Comparison of ENCODE assay signal across 15 cellular contexts in the genomic region with DNA sequence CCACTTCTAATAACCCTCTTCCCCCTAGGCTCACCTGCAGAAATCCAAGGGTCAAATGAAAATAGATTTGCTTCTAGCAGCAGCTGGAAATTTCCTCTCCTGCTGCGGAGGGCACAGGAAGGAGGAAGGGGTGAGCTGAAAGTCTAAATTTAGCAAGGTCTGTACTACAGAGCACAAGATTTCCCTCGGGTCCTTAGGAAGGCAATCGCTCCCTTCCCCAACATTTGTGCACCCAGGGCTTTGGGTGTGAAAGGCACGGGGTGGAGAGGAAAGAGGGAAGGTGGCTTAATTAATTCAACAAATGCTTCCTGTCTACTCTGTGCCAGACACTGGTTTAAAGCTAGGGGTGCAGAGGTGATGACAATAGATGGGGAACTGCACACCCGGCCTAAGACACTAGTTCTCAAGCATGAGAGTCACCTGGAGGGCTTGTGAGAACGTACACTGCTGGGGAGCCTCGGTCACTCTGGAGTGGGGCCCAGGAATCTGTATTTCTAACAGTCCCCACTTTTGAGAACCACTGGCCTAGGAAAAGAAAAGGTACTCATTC.
DNase-seq lines count a peak whose midpoint lies in the region; ATAC-seq, FAIRE-seq and TF ChIP-seq lines count a peak whose summit lies in the region.
"Had no signal": no experiment of that assay in that cellular context is flagged by ENCODE, and none has a peak within 500 bp of the region (broad histone marks: within the 10 kb centered on the region; RNA-seq: fewer than 3 reads in every experiment).

No MANE protein-coding gene starts in this region.

- H3K9me3 ChIP-seq in right lobe of liver: no peaks in the 10 kb centered on the region
- no peaks in the 10 kb centered on the region for H3K9me3 ChIP-seq in CD8-positive, alpha-beta T cell (ENCODE audit: low read length)

- H3F3A ChIP-seq in GM23338 (replicated peaks; ENCODE audit: low read depth): 0 out of 2 replicates have a peak, but pooled peaks cover 6% of the 10 kb centered on the region

- H3K79me2 ChIP-seq in GM23338 (replicated peaks; ENCODE audit: insufficient read depth): no peaks in the 10 kb centered on the region

- 33% methylated on average over 3 of the region's 7 CpGs for WGBS in right lobe of liver (ENCODE audit: insufficient coverage, low coverage, low lambda C conversion rate, missing lambda C conversion rate)

- TF ChIP-seq CTCF in GM23338 (conservative IDR thresholded peaks at IDR 0.05; ENCODE audit: low read depth in 2 of 2): no peak
- TF ChIP-seq CTCF in coronary artery (IDR thresholded peaks at IDR 0.05): no peak
- no peak for TF ChIP-seq CTCF in right lobe of liver (IDR thresholded peaks at IDR 0.05)
- TF ChIP-seq CTCF in CD8-positive, alpha-beta T cell (IDR thresholded peaks at IDR 0.05): no peak

- H3K4me3 Mint-ChIP-seq in GM23338: no peak overlapping the region
- H3K4me3 Mint-ChIP-seq in CD8-positive, alpha-beta T cell: no peak overlapping the region
- H3K4me3 Mint-ChIP-seq: activated CD4-positive, alpha-beta memory T cell treated with anti-CD3 and anti-CD28 coated beads, Interleukin-2, amount 10 ng/mL, durations not matched to agents 7 days and 5 days had no signal

- CTCF ChIA-PET in CD8-positive, alpha-beta T cell (lab: Charles Lee): no interaction called here

- no peak for TF ChIP-seq POLR2A in right lobe of liver (IDR thresholded peaks at IDR 0.05)

- peak overlapping the region; percentile 67 for H3K4me2 ChIP-seq in GM23338

- H3K27me3 ChIP-seq in GM23338 (ENCODE audit: insufficient read depth) (no peaks in the 10 kb centered on the region), right lobe of liver (no peaks in the 10 kb centered on the region)
- H3K27me3 ChIP-seq in CD8-positive, alpha-beta T cell (ENCODE audit: insufficient read depth, low read length): no peaks in the 10 kb centered on the region

- H4K20me1 ChIP-seq in GM23338 (replicated peaks; ENCODE audit: insufficient read depth): no peaks in the 10 kb centered on the region

- H3K4me3 ChIP-seq in GM23338 (peak overlapping the region; percentile 30; the same call in 1 of the 2 replicates), coronary artery (peak overlapping the region; percentile 11), right lobe of liver (no peak overlapping the region), skin epidermis (no peak overlapping the region)
- H3K4me3 ChIP-seq in CD8-positive, alpha-beta T cell (ENCODE audit: low read depth, low read length): no peak overlapping the region

- no peak for DNase-seq in GM23338 (ENCODE audit: low spot score)
- DNase-seq in coronary artery (ENCODE audit: low spot score): no peak
- DNase-seq in right lobe of liver: no peak
- DNase-seq in RCC 7860 (ENCODE audit: low spot score): no peak
- DNase-seq in NCI-H2196 (lab: John Stamatoyannopoulos, UW; ENCODE audit: unreplicated experiment): no peak
- no peak for DNase-seq in NCI-H510A treated with DMSO at 0.1 percent for 48 hours (lab: John Stamatoyannopoulos, UW)
- DNase-seq in CD8-positive, alpha-beta T cell: no peak
- DNase-seq: activated CD4-positive, alpha-beta memory T cell treated with anti-CD3 and anti-CD28 coated beads, Interleukin-2, amount 10 ng/mL, durations not matched to agents 7 days and 5 days; activated effector memory CD4-positive, alpha-beta T cell treated with Interleukin-2 at 50 U/mL for 16 hours; DMS79; IMR-90; NCI-H1417 treated with DMSO at 0.1 percent for 48 hours; NCI-H748 treated with DMSO at 0.1 percent for 48 hours; T-helper 9 cell had no signal

- H3K27me3 Mint-ChIP-seq in GM23338 (ENCODE audit: insufficient read depth, low read depth, poor library complexity): peaks cover 7% of the 10 kb centered on the region
- H3K27me3 Mint-ChIP-seq in CD8-positive, alpha-beta T cell (ENCODE audit: low read depth): peaks cover 2% of the 10 kb centered on the region

- H3K36me3 ChIP-seq in GM23338 (ENCODE audit: insufficient read depth) (no peaks in the 10 kb centered on the region; the same call in 1 of the 2 replicates), right lobe of liver (no peaks in the 10 kb centered on the region)
- H3K36me3 ChIP-seq in CD8-positive, alpha-beta T cell (ENCODE audit: insufficient read depth, low read length): no peaks in the 10 kb centered on the region

- peaks cover 17% of the 10 kb centered on the region for H3K4me1 Mint-ChIP-seq in GM23338
- H3K4me1 Mint-ChIP-seq in CD8-positive, alpha-beta T cell (ENCODE audit: low read depth): no peaks in the 10 kb centered on the region
- H3K4me1 Mint-ChIP-seq: activated CD4-positive, alpha-beta memory T cell treated with anti-CD3 and anti-CD28 coated beads, Interleukin-2, amount 10 ng/mL, durations not matched to agents 7 days and 5 days had no signal

- H3K27ac ChIP-seq in GM23338 (ENCODE audit: low read depth) (peak overlapping the region; percentile 90; the same call in 1 of the 2 replicates), coronary artery (peak overlapping the region; percentile 80 to 85), right lobe of liver (peak overlapping the region; percentile 22 to 40 (median 23)), skin epidermis (peak overlapping the region in 15 of 21 experiments; percentile 9 to 71 (median 50))
- no peak overlapping the region for H3K27ac ChIP-seq in CD8-positive, alpha-beta T cell (ENCODE audit: low read depth, low read length)

- ATAC-seq in GM23338: peak; percentile 28
- ATAC-seq in right lobe of liver: peak; percentile 21 to 43 (median 42)
- ATAC-seq in CD8-positive, alpha-beta T cell: no peak

- H3K4me1 ChIP-seq in GM23338 (ENCODE audit: insufficient read depth) (peaks cover 17% of the 10 kb centered on the region), right lobe of liver (no peaks in the 10 kb centered on the region)
- no peaks in the 10 kb centered on the region for H3K4me1 ChIP-seq in CD8-positive, alpha-beta T cell (ENCODE audit: insufficient read depth, low read length)

- no peaks in the 10 kb centered on the region for H3K9me3 Mint-ChIP-seq in GM23338
- H3K9me3 Mint-ChIP-seq in CD8-positive, alpha-beta T cell: no peaks in the 10 kb centered on the region
- H3K9me3 Mint-ChIP-seq: activated CD4-positive, alpha-beta memory T cell treated with anti-CD3 and anti-CD28 coated beads, Interleukin-2, amount 10 ng/mL, durations not matched to agents 7 days and 5 days had no signal

- H3K9me2 ChIP-seq in GM23338 (ENCODE audit: insufficient read depth): no peaks in the 10 kb centered on the region

- FAIRE-seq in RCC 7860 (lab: Jason Lieb, UNC): no peak

- intact Hi-C loops in right lobe of liver (cut with DNase I): no loop called here
- intact Hi-C loops in CD8-positive, alpha-beta T cell (cut with DNase I, micrococcal nuclease): no loop called here

- H2AFZ ChIP-seq in GM23338: no peak overlapping the region

- POLR2A ChIA-PET in CD8-positive, alpha-beta T cell (lab: Charles Lee): no interaction called here

- H3K27ac Mint-ChIP-seq in GM23338: no peak overlapping the region; the same call in 1 of the 2 replicates
- H3K27ac Mint-ChIP-seq in CD8-positive, alpha-beta T cell: no peak overlapping the region
- H3K27ac Mint-ChIP-seq: activated CD4-positive, alpha-beta memory T cell treated with anti-CD3 and anti-CD28 coated beads, Interleukin-2, amount 10 ng/mL, durations not matched to agents 7 days and 5 days had no signal

- no peaks in the 10 kb centered on the region; the same call in 2 of the 3 replicates for H3K36me3 Mint-ChIP-seq in GM23338 (ENCODE audit: low read depth)
- no peaks in the 10 kb centered on the region for H3K36me3 Mint-ChIP-seq in CD8-positive, alpha-beta T cell

TF ChIP-seq in GM23338, 12 proteins besides CTCF, POLR2A, EP300 and RAD21:
- TF ChIP-seq CREB1 (CRISPR knock-in tag; IDR thresholded peaks at IDR 0.05; ENCODE audit: low read depth): no peak
- no peak for TF ChIP-seq ZNF331 (CRISPR knock-in tag; IDR thresholded peaks at IDR 0.05; ENCODE audit: low read depth)
- no peak for TF ChIP-seq JUNB (IDR thresholded peaks at IDR 0.05; ENCODE audit: unreplicated experiment)
- no peak for TF ChIP-seq STAT1 (IDR thresholded peaks at IDR 0.05; ENCODE audit: unreplicated experiment)
- no peak for TF ChIP-seq NANOG (IDR thresholded peaks at IDR 0.05; ENCODE audit: borderline replicate concordance)
TF ChIP-seq in GM23338: peak in this region for 0.

Comparison
In these comparisons a context has a peak if more than half of its experiments do, and no peak if none do; other contexts are left out.
1. H3K4me3 ChIP-seq: peak in GM23338 (single experiment) and coronary artery (single experiment); none in right lobe of liver (0 of 3), skin epidermis (0 of 7) and CD8-positive, alpha-beta T cell (single experiment).